In genomic region chr9:85533538-85533937, GRCh38 we compare ENCODE assay signal across 1 cellular context.
TF ChIP-seq lines count a peak whose summit lies in the region.

No MANE protein-coding gene starts in this region.

TF ChIP-seq in GM12878, 131 proteins besides CTCF, POLR2A, EP300 and RAD21 (continued from another document):
- TF ChIP-seq ELK1 (IDR thresholded peaks at IDR 0.05; ENCODE audit: low read depth, low read length): no peak
TF ChIP-seq in GM12878: peak in this region for 1.
